ENCODE assay signal across 1 cellular context in the genomic region with DNA sequence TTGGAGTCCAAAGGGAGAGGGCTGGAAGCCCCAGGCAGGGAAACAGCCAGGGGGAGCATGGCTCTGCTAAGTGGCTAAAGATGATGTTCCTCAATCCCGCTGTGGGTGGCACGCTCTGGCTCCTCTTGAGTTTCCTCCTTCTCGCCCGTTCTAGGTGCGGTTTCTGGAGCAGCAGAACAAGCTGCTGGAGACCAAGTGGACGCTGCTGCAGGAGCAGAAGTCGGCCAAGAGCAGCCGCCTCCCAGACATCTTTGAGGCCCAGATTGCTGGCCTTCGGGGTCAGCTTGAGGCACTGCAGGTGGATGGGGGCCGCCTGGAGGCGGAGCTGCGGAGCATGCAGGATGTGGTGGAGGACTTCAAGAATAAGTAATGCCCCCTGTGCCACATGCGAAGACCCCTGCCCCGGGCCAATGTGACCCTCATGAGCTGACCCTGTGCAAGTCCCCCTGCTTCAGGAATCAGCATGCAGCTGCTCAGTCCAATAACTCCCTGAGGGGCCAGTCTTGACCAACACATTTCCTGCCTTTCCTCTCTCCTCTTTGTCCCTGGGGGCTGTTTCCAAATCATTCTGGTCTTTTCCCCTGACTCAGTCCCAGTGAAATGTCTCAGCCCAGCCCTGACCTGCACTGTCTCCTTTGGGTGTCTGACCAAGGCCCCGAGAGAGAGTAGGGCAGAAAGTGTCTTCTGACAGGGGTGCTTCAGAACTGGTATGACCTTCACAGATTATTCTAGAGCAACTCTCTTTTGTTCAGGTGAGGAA.
TF ChIP-seq lines count a peak whose summit lies in the region.

No MANE protein-coding gene starts in this region.

TF ChIP-seq in HepG2, 621 proteins besides CTCF, POLR2A, EP300 and RAD21:
- no peak for TF ChIP-seq CBX1 (IDR thresholded peaks at IDR 0.05; ENCODE audit: low read depth)
- no peak for TF ChIP-seq ZNF329 (CRISPR knock-in tag; IDR thresholded peaks at IDR 0.05; ENCODE audit: low read depth)
- TF ChIP-seq FOXO1 (CRISPR knock-in tag; IDR thresholded peaks at IDR 0.05), result no peak
- TF ChIP-seq ZNF816 (CRISPR knock-in tag; IDR thresholded peaks at IDR 0.05; ENCODE audit: borderline replicate concordance), result no peak
- TF ChIP-seq KMT2A (CRISPR knock-in tag; IDR thresholded peaks at IDR 0.05), result no peak
- TF ChIP-seq HNRNPL (IDR thresholded peaks at IDR 0.05; ENCODE audit: low read depth, low read length), result no peak
- no peak for TF ChIP-seq ZNF136 (CRISPR knock-in tag; IDR thresholded peaks at IDR 0.05; ENCODE audit: low read depth)
- no peak for TF ChIP-seq TBL1XR1 (IDR thresholded peaks at IDR 0.05; ENCODE audit: borderline replicate concordance, low read length, partially characterized antibody)
- no peak for TF ChIP-seq ZFP62 (CRISPR knock-in tag; IDR thresholded peaks at IDR 0.05)
- TF ChIP-seq U2AF1 (optimal IDR thresholded peaks at IDR 0.05; ENCODE audit: low read depth, low read length), result no peak
- TF ChIP-seq ZNF772 (CRISPR knock-in tag; IDR thresholded peaks at IDR 0.05), result no peak
- TF ChIP-seq, protein P1, sequence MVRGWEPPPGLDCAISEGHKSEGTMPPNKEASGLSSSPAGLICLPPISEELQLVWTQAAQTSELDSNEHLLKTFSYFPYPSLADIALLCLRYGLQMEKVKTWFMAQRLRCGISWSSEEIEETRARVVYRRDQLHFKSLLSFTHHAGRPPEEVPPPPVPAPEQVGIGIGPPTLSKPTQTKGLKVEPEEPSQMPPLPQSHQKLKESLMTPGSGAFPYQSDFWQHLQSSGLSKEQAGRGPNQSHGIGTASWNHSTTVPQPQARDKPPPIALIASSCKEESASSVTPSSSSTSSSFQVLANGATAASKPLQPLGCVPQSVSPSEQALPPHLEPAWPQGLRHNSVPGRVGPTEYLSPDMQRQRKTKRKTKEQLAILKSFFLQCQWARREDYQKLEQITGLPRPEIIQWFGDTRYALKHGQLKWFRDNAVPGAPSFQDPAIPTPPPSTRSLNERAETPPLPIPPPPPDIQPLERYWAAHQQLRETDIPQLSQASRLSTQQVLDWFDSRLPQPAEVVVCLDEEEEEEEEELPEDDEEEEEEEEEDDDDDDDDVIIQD (CRISPR knock-in tag; IDR thresholded peaks at IDR 0.05; ENCODE audit: low read depth), result no peak
